1 cellular context compared by ENCODE assay signal in the genomic region with DNA sequence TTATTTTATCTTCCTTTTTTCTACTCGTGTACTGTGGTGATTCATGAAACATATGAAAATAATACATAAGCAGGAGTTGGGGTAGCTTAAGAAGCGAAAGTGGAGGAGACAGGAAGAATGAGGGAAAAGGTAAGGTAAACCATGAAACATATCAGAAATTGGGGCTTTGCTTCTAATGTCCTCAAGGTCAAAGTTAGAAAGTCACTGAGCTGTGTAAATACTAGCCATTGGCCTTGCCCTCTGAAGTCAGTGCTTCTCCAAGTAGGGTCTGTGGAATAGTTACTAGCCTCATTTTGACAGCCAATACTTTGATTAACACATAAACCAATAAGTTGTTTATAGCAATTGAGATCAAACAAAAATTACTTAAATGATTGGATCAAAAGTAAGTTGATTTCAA.
A peak's percentile ranks its signal among the peaks of the same experiment; 100 is the strongest.
TF ChIP-seq lines count a peak whose summit lies in the region.

No MANE protein-coding gene starts in this region.

TF ChIP-seq in HepG2, 621 proteins besides CTCF, POLR2A, EP300 and RAD21 (continued from another document and continues in another):
- TF ChIP-seq, protein P1, sequence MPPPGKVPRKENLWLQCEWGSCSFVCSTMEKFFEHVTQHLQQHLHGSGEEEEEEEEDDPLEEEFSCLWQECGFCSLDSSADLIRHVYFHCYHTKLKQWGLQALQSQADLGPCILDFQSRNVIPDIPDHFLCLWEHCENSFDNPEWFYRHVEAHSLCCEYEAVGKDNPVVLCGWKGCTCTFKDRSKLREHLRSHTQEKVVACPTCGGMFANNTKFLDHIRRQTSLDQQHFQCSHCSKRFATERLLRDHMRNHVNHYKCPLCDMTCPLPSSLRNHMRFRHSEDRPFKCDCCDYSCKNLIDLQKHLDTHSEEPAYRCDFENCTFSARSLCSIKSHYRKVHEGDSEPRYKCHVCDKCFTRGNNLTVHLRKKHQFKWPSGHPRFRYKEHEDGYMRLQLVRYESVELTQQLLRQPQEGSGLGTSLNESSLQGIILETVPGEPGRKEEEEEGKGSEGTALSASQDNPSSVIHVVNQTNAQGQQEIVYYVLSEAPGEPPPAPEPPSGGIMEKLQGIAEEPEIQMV (CRISPR knock-in tag; IDR thresholded peaks at IDR 0.05; ENCODE audit: low read depth), result no peak
- TF ChIP-seq ZEB1 (IDR thresholded peaks at IDR 0.05; ENCODE audit: insufficient replicate concordance, low read depth) (no peak), ZNF274 (CRISPR knock-in tag; IDR thresholded peaks at IDR 0.05) (no peak), BCL6 (CRISPR knock-in tag; IDR thresholded peaks at IDR 0.05) (peak; percentile 83), FOXA1 (IDR thresholded peaks at IDR 0.05) (no peak), FOXA1 (CRISPR knock-in tag; IDR thresholded peaks at IDR 0.05) (peak; percentile 65; the same call in 1 of the 2 replicates), ZNF615 (CRISPR knock-in tag; IDR thresholded peaks at IDR 0.05; ENCODE audit: borderline replicate concordance) (no peak), SCMH1 (CRISPR knock-in tag; IDR thresholded peaks at IDR 0.05; ENCODE audit: borderline replicate concordance) (no peak), ZMYM4 (CRISPR knock-in tag; IDR thresholded peaks at IDR 0.05) (0 out of 2 replicates have a peak, but pooled peaks have one; percentile 43), HMG20A (CRISPR knock-in tag; IDR thresholded peaks at IDR 0.05; ENCODE audit: borderline replicate concordance) (peak; percentile 17; the same call in 1 of the 2 replicates), SOX6 (IDR thresholded peaks at IDR 0.05) (no peak), SOX6 (CRISPR knock-in tag; IDR thresholded peaks at IDR 0.05) (peak; percentile 10; the same call in 1 of the 2 replicates), KDM5A (IDR thresholded peaks at IDR 0.05; ENCODE audit: borderline replicate concordance, low read length) (no peak), NAIF1 (CRISPR knock-in tag; IDR thresholded peaks at IDR 0.05; ENCODE audit: borderline replicate concordance) (no peak), MTF2 (CRISPR knock-in tag; IDR thresholded peaks at IDR 0.05; ENCODE audit: borderline replicate concordance) (no peak), ZNF883 (CRISPR knock-in tag; IDR thresholded peaks at IDR 0.05; ENCODE audit: not compliant biosample characterization) (no peak), FOXA3 (CRISPR knock-in tag; IDR thresholded peaks at IDR 0.05) (peak; percentile 73; the same call in 1 of the 2 replicates), ZNF138 (CRISPR knock-in tag; IDR thresholded peaks at IDR 0.05; ENCODE audit: low read depth) (no peak), ESRRA (CRISPR knock-in tag; IDR thresholded peaks at IDR 0.05; ENCODE audit: low read depth) (peak; percentile 58; the same call in 1 of the 2 replicates), KAT7 (CRISPR knock-in tag; IDR thresholded peaks at IDR 0.05; ENCODE audit: borderline replicate concordance) (no peak), NCOR1 (IDR thresholded peaks at IDR 0.05; ENCODE audit: borderline replicate concordance, low read length) (no peak)
- TF ChIP-seq, protein P2, sequence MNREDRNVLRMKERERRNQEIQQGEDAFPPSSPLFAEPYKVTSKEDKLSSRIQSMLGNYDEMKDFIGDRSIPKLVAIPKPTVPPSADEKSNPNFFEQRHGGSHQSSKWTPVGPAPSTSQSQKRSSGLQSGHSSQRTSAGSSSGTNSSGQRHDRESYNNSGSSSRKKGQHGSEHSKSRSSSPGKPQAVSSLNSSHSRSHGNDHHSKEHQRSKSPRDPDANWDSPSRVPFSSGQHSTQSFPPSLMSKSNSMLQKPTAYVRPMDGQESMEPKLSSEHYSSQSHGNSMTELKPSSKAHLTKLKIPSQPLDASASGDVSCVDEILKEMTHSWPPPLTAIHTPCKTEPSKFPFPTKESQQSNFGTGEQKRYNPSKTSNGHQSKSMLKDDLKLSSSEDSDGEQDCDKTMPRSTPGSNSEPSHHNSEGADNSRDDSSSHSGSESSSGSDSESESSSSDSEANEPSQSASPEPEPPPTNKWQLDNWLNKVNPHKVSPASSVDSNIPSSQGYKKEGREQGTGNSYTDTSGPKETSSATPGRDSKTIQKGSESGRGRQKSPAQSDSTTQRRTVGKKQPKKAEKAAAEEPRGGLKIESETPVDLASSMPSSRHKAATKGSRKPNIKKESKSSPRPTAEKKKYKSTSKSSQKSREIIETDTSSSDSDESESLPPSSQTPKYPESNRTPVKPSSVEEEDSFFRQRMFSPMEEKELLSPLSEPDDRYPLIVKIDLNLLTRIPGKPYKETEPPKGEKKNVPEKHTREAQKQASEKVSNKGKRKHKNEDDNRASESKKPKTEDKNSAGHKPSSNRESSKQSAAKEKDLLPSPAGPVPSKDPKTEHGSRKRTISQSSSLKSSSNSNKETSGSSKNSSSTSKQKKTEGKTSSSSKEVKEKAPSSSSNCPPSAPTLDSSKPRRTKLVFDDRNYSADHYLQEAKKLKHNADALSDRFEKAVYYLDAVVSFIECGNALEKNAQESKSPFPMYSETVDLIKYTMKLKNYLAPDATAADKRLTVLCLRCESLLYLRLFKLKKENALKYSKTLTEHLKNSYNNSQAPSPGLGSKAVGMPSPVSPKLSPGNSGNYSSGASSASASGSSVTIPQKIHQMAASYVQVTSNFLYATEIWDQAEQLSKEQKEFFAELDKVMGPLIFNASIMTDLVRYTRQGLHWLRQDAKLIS (CRISPR knock-in tag; IDR thresholded peaks at IDR 0.05), result no peak
- TF ChIP-seq, protein P3, sequence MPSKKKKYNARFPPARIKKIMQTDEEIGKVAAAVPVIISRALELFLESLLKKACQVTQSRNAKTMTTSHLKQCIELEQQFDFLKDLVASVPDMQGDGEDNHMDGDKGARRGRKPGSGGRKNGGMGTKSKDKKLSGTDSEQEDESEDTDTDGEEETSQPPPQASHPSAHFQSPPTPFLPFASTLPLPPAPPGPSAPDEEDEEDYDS (CRISPR knock-in tag; IDR thresholded peaks at IDR 0.05), result no peak
- TF ChIP-seq, protein P4, sequence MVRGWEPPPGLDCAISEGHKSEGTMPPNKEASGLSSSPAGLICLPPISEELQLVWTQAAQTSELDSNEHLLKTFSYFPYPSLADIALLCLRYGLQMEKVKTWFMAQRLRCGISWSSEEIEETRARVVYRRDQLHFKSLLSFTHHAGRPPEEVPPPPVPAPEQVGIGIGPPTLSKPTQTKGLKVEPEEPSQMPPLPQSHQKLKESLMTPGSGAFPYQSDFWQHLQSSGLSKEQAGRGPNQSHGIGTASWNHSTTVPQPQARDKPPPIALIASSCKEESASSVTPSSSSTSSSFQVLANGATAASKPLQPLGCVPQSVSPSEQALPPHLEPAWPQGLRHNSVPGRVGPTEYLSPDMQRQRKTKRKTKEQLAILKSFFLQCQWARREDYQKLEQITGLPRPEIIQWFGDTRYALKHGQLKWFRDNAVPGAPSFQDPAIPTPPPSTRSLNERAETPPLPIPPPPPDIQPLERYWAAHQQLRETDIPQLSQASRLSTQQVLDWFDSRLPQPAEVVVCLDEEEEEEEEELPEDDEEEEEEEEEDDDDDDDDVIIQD (CRISPR knock-in tag; IDR thresholded peaks at IDR 0.05; ENCODE audit: low read depth), result peak; percentile 33; the same call in 1 of the 2 replicates
- TF ChIP-seq, protein P5, sequence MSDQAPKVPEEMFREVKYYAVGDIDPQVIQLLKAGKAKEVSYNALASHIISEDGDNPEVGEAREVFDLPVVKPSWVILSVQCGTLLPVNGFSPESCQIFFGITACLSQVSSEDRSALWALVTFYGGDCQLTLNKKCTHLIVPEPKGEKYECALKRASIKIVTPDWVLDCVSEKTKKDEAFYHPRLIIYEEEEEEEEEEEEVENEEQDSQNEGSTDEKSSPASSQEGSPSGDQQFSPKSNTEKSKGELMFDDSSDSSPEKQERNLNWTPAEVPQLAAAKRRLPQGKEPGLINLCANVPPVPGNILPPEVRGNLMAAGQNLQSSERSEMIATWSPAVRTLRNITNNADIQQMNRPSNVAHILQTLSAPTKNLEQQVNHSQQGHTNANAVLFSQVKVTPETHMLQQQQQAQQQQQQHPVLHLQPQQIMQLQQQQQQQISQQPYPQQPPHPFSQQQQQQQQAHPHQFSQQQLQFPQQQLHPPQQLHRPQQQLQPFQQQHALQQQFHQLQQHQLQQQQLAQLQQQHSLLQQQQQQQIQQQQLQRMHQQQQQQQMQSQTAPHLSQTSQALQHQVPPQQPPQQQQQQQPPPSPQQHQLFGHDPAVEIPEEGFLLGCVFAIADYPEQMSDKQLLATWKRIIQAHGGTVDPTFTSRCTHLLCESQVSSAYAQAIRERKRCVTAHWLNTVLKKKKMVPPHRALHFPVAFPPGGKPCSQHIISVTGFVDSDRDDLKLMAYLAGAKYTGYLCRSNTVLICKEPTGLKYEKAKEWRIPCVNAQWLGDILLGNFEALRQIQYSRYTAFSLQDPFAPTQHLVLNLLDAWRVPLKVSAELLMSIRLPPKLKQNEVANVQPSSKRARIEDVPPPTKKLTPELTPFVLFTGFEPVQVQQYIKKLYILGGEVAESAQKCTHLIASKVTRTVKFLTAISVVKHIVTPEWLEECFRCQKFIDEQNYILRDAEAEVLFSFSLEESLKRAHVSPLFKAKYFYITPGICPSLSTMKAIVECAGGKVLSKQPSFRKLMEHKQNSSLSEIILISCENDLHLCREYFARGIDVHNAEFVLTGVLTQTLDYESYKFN (CRISPR knock-in tag; conservative IDR thresholded peaks at IDR 0.05), result 0 out of 2 replicates have a peak, but pooled peaks have one; percentile 25
- TF ChIP-seq, protein P6, sequence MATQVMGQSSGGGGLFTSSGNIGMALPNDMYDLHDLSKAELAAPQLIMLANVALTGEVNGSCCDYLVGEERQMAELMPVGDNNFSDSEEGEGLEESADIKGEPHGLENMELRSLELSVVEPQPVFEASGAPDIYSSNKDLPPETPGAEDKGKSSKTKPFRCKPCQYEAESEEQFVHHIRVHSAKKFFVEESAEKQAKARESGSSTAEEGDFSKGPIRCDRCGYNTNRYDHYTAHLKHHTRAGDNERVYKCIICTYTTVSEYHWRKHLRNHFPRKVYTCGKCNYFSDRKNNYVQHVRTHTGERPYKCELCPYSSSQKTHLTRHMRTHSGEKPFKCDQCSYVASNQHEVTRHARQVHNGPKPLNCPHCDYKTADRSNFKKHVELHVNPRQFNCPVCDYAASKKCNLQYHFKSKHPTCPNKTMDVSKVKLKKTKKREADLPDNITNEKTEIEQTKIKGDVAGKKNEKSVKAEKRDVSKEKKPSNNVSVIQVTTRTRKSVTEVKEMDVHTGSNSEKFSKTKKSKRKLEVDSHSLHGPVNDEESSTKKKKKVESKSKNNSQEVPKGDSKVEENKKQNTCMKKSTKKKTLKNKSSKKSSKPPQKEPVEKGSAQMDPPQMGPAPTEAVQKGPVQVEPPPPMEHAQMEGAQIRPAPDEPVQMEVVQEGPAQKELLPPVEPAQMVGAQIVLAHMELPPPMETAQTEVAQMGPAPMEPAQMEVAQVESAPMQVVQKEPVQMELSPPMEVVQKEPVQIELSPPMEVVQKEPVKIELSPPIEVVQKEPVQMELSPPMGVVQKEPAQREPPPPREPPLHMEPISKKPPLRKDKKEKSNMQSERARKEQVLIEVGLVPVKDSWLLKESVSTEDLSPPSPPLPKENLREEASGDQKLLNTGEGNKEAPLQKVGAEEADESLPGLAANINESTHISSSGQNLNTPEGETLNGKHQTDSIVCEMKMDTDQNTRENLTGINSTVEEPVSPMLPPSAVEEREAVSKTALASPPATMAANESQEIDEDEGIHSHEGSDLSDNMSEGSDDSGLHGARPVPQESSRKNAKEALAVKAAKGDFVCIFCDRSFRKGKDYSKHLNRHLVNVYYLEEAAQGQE (IDR thresholded peaks at IDR 0.05; ENCODE audit: borderline replicate concordance in 1 of 2, low read depth in 1 of 2, low read length in 2 of 2), result no peak
- TF ChIP-seq, protein P7, sequence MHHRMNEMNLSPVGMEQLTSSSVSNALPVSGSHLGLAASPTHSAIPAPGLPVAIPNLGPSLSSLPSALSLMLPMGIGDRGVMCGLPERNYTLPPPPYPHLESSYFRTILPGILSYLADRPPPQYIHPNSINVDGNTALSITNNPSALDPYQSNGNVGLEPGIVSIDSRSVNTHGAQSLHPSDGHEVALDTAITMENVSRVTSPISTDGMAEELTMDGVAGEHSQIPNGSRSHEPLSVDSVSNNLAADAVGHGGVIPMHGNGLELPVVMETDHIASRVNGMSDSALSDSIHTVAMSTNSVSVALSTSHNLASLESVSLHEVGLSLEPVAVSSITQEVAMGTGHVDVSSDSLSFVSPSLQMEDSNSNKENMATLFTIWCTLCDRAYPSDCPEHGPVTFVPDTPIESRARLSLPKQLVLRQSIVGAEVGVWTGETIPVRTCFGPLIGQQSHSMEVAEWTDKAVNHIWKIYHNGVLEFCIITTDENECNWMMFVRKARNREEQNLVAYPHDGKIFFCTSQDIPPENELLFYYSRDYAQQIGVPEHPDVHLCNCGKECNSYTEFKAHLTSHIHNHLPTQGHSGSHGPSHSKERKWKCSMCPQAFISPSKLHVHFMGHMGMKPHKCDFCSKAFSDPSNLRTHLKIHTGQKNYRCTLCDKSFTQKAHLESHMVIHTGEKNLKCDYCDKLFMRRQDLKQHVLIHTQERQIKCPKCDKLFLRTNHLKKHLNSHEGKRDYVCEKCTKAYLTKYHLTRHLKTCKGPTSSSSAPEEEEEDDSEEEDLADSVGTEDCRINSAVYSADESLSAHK (CRISPR knock-in tag; IDR thresholded peaks at IDR 0.05; ENCODE audit: borderline replicate concordance), result no peak
- TF ChIP-seq, protein P8, sequence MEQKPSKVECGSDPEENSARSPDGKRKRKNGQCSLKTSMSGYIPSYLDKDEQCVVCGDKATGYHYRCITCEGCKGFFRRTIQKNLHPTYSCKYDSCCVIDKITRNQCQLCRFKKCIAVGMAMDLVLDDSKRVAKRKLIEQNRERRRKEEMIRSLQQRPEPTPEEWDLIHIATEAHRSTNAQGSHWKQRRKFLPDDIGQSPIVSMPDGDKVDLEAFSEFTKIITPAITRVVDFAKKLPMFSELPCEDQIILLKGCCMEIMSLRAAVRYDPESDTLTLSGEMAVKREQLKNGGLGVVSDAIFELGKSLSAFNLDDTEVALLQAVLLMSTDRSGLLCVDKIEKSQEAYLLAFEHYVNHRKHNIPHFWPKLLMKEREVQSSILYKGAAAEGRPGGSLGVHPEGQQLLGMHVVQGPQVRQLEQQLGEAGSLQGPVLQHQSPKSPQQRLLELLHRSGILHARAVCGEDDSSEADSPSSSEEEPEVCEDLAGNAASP (CRISPR knock-in tag; IDR thresholded peaks at IDR 0.05; ENCODE audit: borderline replicate concordance), result 0 out of 2 replicates have a peak, but pooled peaks have one; percentile 6
- TF ChIP-seq, protein P9, sequence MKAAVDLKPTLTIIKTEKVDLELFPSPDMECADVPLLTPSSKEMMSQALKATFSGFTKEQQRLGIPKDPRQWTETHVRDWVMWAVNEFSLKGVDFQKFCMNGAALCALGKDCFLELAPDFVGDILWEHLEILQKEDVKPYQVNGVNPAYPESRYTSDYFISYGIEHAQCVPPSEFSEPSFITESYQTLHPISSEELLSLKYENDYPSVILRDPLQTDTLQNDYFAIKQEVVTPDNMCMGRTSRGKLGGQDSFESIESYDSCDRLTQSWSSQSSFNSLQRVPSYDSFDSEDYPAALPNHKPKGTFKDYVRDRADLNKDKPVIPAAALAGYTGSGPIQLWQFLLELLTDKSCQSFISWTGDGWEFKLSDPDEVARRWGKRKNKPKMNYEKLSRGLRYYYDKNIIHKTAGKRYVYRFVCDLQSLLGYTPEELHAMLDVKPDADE (CRISPR knock-in tag; IDR thresholded peaks at IDR 0.05), result no peak
